ENCODE assay signal across 17 cellular contexts in genomic region chr22:45187891-45188290, GRCh38. TPM values are rescaled to one million over a fixed set of nuclear protein-coding genes. Genes with fewer than 3 reads are reported as not detected.
DNase-seq lines count a peak whose midpoint lies in the region; ATAC-seq and TF ChIP-seq lines count a peak whose summit lies in the region.
"Had no signal": no experiment of that assay in that cellular context is flagged by ENCODE, and none has a peak within 500 bp of the region (broad histone marks: within the 10 kb centered on the region; RNA-seq: fewer than 3 reads in every experiment).

No MANE protein-coding gene starts in this region.

- no peaks in the 10 kb centered on the region for H3K9me3 Mint-ChIP-seq in nephron

- no peak for ATAC-seq in GM18505 (IDR thresholded peaks at IDR 0.05; ENCODE audit: unreplicated experiment)
- ATAC-seq: SK-N-SH treated with all-trans-retinoic acid at 6 μM for 48 hours had no signal

- TF ChIP-seq POLR2A in GM18505 (IDR thresholded peaks at IDR 0.05; ENCODE audit: borderline replicate concordance, extremely low read depth, insufficient read depth, insufficient read length) (no peak), uterus (IDR thresholded peaks at IDR 0.05) (no peak)

- H3K4me3 ChIP-seq in LNCaP clone FGC (ENCODE audit: low read depth, low read length): no peak overlapping the region
- H3K4me3 ChIP-seq in uterus: no peak overlapping the region
- H3K4me3 ChIP-seq: HAP-1, PC-9 had no signal

- H3K27ac ChIP-seq in C4-2B (peak overlapping the region; percentile 93), epithelial cell of prostate (peak overlapping the region; percentile 0), uterus (no peak overlapping the region)
- H3K27ac ChIP-seq: PC-9 had no signal

- H3K4me3 Mint-ChIP-seq in nephron: no peak overlapping the region

- no peaks in the 10 kb centered on the region for H3K27me3 Mint-ChIP-seq in nephron (ENCODE audit: low read depth)

- no peaks in the 10 kb centered on the region for H3K36me3 ChIP-seq in uterus

- H3K9me3 ChIP-seq in uterus: no peaks in the 10 kb centered on the region
- H3K9me3 ChIP-seq: HAP-1 had no signal

- peaks cover 51% of the 10 kb centered on the region for H3K36me3 Mint-ChIP-seq in nephron (ENCODE audit: low read depth)

- H3K27me3 ChIP-seq in uterus: no peaks in the 10 kb centered on the region

- H3K4me1 Mint-ChIP-seq in nephron: no peaks in the 10 kb centered on the region

- peak overlapping the region in 2 of 3 experiments; percentile 3 to 40 for H3K27ac Mint-ChIP-seq in nephron

- TF ChIP-seq CTCF in C4-2B (conservative IDR thresholded peaks at IDR 0.05): no peak
- TF ChIP-seq CTCF in LNCaP clone FGC (IDR thresholded peaks at IDR 0.05; ENCODE audit: control insufficient read depth, extremely low read depth, insufficient read depth): no peak
- TF ChIP-seq CTCF in nephron (IDR thresholded peaks at IDR 0.05; ENCODE audit: unreplicated experiment in 3 of 3): no peak
- no peak for TF ChIP-seq CTCF in uterus (IDR thresholded peaks at IDR 0.05)

- DNase-seq in LNCaP clone FGC (ENCODE audit: low read depth) (peak; percentile 83), epithelial cell of prostate (ENCODE audit: low read depth, low spot score) (no peak), SIG-M5 (lab: John Stamatoyannopoulos, UW) (no peak), NCI-H526 (lab: John Stamatoyannopoulos, UW) (no peak), uterus (no peak)
- DNase-seq: DMS53, MV-4-11, NCI-H1417 treated with DMSO at 0.1 percent for 48 hours, NCI-H1930, NCI-H2171 treated with DMSO at 0.1 percent for 48 hours, NCI-H774 had no signal

- no peaks in the 10 kb centered on the region for H3K4me1 ChIP-seq in uterus
- H3K4me1 ChIP-seq: HAP-1 had no signal

- intact Hi-C loops in uterus (cut with DNase I; ENCODE audit: low total_unique reads): no loop called here

RNA-seq across cellular contexts. Expression of gene NUP50, which starts 24.2 kb away (rescaled TPM):
- total RNA-seq in uterus: 100 to 1,000 TPM in 2 of 4 donors, 10 to 100 TPM in 2; 45.7 to 558 (median 101) TPM

RNA-seq across cellular contexts. Expression of gene KIAA0930, which starts 52.8 kb away (rescaled TPM):
- total RNA-seq in uterus: 10 to 100 TPM in 3 of 4 donors, 1 to 10 TPM in 1; 9.4 to 31.8 (median 19.6) TPM

Comparison
In these comparisons a context has a peak if more than half of its experiments do, and no peak if none do; other contexts are left out.
1. H3K27ac ChIP-seq: peak in C4-2B (single experiment) and epithelial cell of prostate (single experiment); none in uterus (0 of 2).